In genomic region chr2:129799036-129799958, GRCh38 we compare ENCODE assay signal across 18 cellular contexts.
DNase-seq lines count a peak whose midpoint lies in the region; ATAC-seq and TF ChIP-seq lines count a peak whose summit lies in the region.
"Had no signal": no experiment of that assay in that cellular context is flagged by ENCODE, and none has a peak within 500 bp of the region (broad histone marks: within the 10 kb centered on the region; RNA-seq: fewer than 3 reads in every experiment).

No MANE protein-coding gene starts in this region.

- no peak for ATAC-seq in GM19467 (IDR thresholded peaks at IDR 0.05; ENCODE audit: unreplicated experiment)
- ATAC-seq in HG02763 (IDR thresholded peaks at IDR 0.05; ENCODE audit: unreplicated experiment) = no peak
- ATAC-seq in GM21447 (IDR thresholded peaks at IDR 0.05; ENCODE audit: unreplicated experiment) = no peak
- ATAC-seq: CD8-positive, alpha-beta T cell; K562 had no signal

- H3T11ph ChIP-seq in H9 (ENCODE audit: low read length) = no peak overlapping the region

- H2AFZ ChIP-seq in H9 (ENCODE audit: low read length) = no peak overlapping the region
- H2AFZ ChIP-seq: GM23248 had no signal

- peaks cover 0 to 3% of the 10 kb centered on the region in 2 experiments; a peak in 1 of 5 replicates for H3K9me3 Mint-ChIP-seq in H9
- H3K9me3 Mint-ChIP-seq: CD8-positive, alpha-beta T cell had no signal

- no peaks in the 10 kb centered on the region for H3K79me2 ChIP-seq in H9 (ENCODE audit: insufficient read depth, low read length)

- WGBS in H9 (ENCODE audit: extremely low coverage, insufficient read length, low lambda C conversion rate) = no CpG with 5 or more reads among the region's 18 CpGs

- H3K27ac ChIP-seq in H9 (ENCODE audit: insufficient read length, low read depth, low read length) = no peak overlapping the region
- H3K27ac ChIP-seq: BLaER1 treated with 17β-estradiol and CSF1 and Interleukin-3, amounts not matched to agents 10 nM and 100 nM; GM23248 had no signal

- no peak for TF ChIP-seq CTCF in H9 (conservative IDR thresholded peaks at IDR 0.05)

- H2BK120ac ChIP-seq in H9 (ENCODE audit: low read depth, low read length, poor library complexity, severe bottlenecking) = no peak overlapping the region

- H3K27ac Mint-ChIP-seq in H9 = no peak overlapping the region
- H3K27ac Mint-ChIP-seq: B cell; CD8-positive, alpha-beta T cell had no signal

- no peak overlapping the region for H3K56ac ChIP-seq in H9 (ENCODE audit: insufficient read length, low read depth, low read length)

- H2AK5ac ChIP-seq in H9 (ENCODE audit: insufficient read length, low read length) = no peak overlapping the region

- no peaks in the 10 kb centered on the region for H3K9me3 ChIP-seq in H9 (ENCODE audit: control insufficient read depth, low read depth, low read length)
- H3K9me3 ChIP-seq: BLaER1 treated with 17β-estradiol and CSF1 and Interleukin-3, amounts not matched to agents 10 nM and 100 nM had no signal

- DNase-seq in H9 (peak; percentile 23), SW480 (ENCODE audit: low spot score) (peak; percentile 76), ecto neural progenitor cell (ENCODE audit: low spot score) (peak; percentile 30), kidney tubule cell (ENCODE audit: low spot score) (peak; percentile 21), NK-92 (lab: John Stamatoyannopoulos, UW; ENCODE audit: unreplicated experiment) (no peak)
- DNase-seq: 8988T, Calu3, DMS79 treated with DMSO at 0.1 percent for 48 hours, GF-D8, GM23248, IMR-90 had no signal

- no peak overlapping the region for H3K4me2 ChIP-seq in H9 (ENCODE audit: insufficient read depth, insufficient read length, low read length)
- H3K4me2 ChIP-seq: BLaER1 treated with 17β-estradiol and CSF1 and Interleukin-3, amounts not matched to agents 10 nM and 100 nM had no signal

- no peak overlapping the region for H3K9ac ChIP-seq in H9 (ENCODE audit: extremely low read depth, insufficient read length, low read length)
- H3K9ac ChIP-seq: BLaER1 treated with 17β-estradiol and CSF1 and Interleukin-3, amounts not matched to agents 10 nM and 100 nM; GM23248 had no signal

- H3K18ac ChIP-seq in H9 (ENCODE audit: insufficient read length, low read depth, low read length) = no peak overlapping the region

- no peak overlapping the region for H3K23ac ChIP-seq in H9 (ENCODE audit: insufficient read length, low read depth, low read length)

- H3K27me3 ChIP-seq in H9 (ENCODE audit: insufficient read depth, low read length) = no peaks in the 10 kb centered on the region
- H3K27me3 ChIP-seq: BLaER1 treated with 17β-estradiol and CSF1 and Interleukin-3, amounts not matched to agents 10 nM and 100 nM had no signal

- no peak overlapping the region for H2BK5ac ChIP-seq in H9 (ENCODE audit: insufficient read length, low read length)

- no peak overlapping the region for H2BK12ac ChIP-seq in H9 (ENCODE audit: insufficient read length, low read depth, low read length)

- H3K4me1 ChIP-seq in H9 (ENCODE audit: insufficient read depth, low read length) = peaks cover 13% of the 10 kb centered on the region

- no peaks in the 10 kb centered on the region for H3K79me1 ChIP-seq in H9 (ENCODE audit: insufficient read depth, low read depth, low read length, poor library complexity, severe bottlenecking)

- H3K14ac ChIP-seq in H9 (ENCODE audit: insufficient read depth, low read length) = no peak overlapping the region

- H2BK20ac ChIP-seq in H9 (ENCODE audit: low read depth, low read length, poor library complexity, severe bottlenecking) = no peak overlapping the region

- H4K20me1 ChIP-seq in H9 (ENCODE audit: control insufficient read depth, insufficient read depth, insufficient read length) = no peaks in the 10 kb centered on the region
- H4K20me1 ChIP-seq: BLaER1 treated with 17β-estradiol and CSF1 and Interleukin-3, amounts not matched to agents 10 nM and 100 nM had no signal

- H3K4me1 Mint-ChIP-seq in H9 = peaks cover 24 to 28% of the 10 kb centered on the region in 2 experiments
- H3K4me1 Mint-ChIP-seq: B cell had no signal

- no peak overlapping the region for H3K4me3 Mint-ChIP-seq in H9
- H3K4me3 Mint-ChIP-seq: B cell; CD8-positive, alpha-beta T cell had no signal

- H2BK15ac ChIP-seq in H9 (ENCODE audit: low read depth, low read length) = no peak overlapping the region

- no peak overlapping the region for H4K91ac ChIP-seq in H9 (ENCODE audit: insufficient read length, low read depth, low read length)

- H3K27me3 Mint-ChIP-seq in H9 (ENCODE audit: low read depth) = no peaks in the 10 kb centered on the region; the same call in 1 of the 2 replicates

- H3K23me2 ChIP-seq in H9 (ENCODE audit: insufficient read length, low read depth, low read length, poor library complexity, severe bottlenecking) = no peaks in the 10 kb centered on the region

- no peak overlapping the region for H3K4ac ChIP-seq in H9 (ENCODE audit: low read depth, low read length)

- no peak overlapping the region for H4K8ac ChIP-seq in H9 (replicated peaks; ENCODE audit: insufficient read length, low read depth, low read length)

- H3K36me3 Mint-ChIP-seq in H9 (ENCODE audit: insufficient read depth in 1 of 3, low read depth in 3 of 3) = peaks cover 0 to 2% (median 0%) of the 10 kb centered on the region in 3 experiments; a peak in 2 of 7 replicates
- H3K36me3 Mint-ChIP-seq: CD8-positive, alpha-beta T cell had no signal

- H4K5ac ChIP-seq in H9 (ENCODE audit: insufficient read length, low read depth, low read length) = no peak overlapping the region
